In the genomic region with DNA sequence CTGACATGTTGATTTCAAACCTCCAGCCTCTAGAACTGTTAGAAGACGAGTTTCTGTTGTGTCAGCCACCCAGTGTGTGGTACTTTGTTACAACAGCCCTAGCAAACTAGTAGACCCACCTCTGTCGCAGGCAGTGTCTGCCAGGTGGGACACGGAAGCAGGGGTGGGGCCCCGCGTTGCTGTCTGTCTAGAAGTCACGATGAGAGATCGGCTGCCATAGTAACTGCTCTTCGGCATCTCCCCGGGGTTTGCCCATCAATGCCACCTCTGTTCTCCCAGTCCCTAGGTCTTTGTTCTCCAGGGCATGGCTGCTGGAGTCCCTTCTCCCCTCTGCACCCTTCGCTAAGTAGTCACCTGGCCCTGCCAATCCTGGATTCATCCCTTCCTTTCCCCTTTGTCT, we compare ENCODE assay signal across 1 cellular context.
TF ChIP-seq lines count a peak whose summit lies in the region.

No MANE protein-coding gene starts in this region.

TF ChIP-seq in HepG2, 621 proteins besides CTCF, POLR2A, EP300 and RAD21:
- no peak for TF ChIP-seq RBM39 (IDR thresholded peaks at IDR 0.05; ENCODE audit: low read depth, low read length, poor library complexity, severe bottlenecking)
- TF ChIP-seq ZFY (CRISPR knock-in tag; IDR thresholded peaks at IDR 0.05) = no peak
- TF ChIP-seq ZNF562 (CRISPR knock-in tag; IDR thresholded peaks at IDR 0.05; ENCODE audit: borderline replicate concordance) = no peak
- TF ChIP-seq EEA1 (CRISPR knock-in tag; IDR thresholded peaks at IDR 0.05; ENCODE audit: borderline replicate concordance) = no peak
- no peak for TF ChIP-seq ZNF34 (CRISPR knock-in tag; IDR thresholded peaks at IDR 0.05; ENCODE audit: borderline replicate concordance)
- TF ChIP-seq PAWR (CRISPR knock-in tag; IDR thresholded peaks at IDR 0.05; ENCODE audit: borderline replicate concordance) = no peak
- TF ChIP-seq, protein P1, sequence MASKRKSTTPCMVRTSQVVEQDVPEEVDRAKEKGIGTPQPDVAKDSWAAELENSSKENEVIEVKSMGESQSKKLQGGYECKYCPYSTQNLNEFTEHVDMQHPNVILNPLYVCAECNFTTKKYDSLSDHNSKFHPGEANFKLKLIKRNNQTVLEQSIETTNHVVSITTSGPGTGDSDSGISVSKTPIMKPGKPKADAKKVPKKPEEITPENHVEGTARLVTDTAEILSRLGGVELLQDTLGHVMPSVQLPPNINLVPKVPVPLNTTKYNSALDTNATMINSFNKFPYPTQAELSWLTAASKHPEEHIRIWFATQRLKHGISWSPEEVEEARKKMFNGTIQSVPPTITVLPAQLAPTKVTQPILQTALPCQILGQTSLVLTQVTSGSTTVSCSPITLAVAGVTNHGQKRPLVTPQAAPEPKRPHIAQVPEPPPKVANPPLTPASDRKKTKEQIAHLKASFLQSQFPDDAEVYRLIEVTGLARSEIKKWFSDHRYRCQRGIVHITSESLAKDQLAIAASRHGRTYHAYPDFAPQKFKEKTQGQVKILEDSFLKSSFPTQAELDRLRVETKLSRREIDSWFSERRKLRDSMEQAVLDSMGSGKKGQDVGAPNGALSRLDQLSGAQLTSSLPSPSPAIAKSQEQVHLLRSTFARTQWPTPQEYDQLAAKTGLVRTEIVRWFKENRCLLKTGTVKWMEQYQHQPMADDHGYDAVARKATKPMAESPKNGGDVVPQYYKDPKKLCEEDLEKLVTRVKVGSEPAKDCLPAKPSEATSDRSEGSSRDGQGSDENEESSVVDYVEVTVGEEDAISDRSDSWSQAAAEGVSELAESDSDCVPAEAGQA (IDR thresholded peaks at IDR 0.05; ENCODE audit: low read depth) = no peak
- TF ChIP-seq, protein P1 (CRISPR knock-in tag; IDR thresholded peaks at IDR 0.05; ENCODE audit: borderline replicate concordance) = no peak
- TF ChIP-seq ZMYM4 (CRISPR knock-in tag; IDR thresholded peaks at IDR 0.05) = no peak
- TF ChIP-seq TSC22D2 (CRISPR knock-in tag; IDR thresholded peaks at IDR 0.05; ENCODE audit: borderline replicate concordance) = no peak
- TF ChIP-seq, protein P2, sequence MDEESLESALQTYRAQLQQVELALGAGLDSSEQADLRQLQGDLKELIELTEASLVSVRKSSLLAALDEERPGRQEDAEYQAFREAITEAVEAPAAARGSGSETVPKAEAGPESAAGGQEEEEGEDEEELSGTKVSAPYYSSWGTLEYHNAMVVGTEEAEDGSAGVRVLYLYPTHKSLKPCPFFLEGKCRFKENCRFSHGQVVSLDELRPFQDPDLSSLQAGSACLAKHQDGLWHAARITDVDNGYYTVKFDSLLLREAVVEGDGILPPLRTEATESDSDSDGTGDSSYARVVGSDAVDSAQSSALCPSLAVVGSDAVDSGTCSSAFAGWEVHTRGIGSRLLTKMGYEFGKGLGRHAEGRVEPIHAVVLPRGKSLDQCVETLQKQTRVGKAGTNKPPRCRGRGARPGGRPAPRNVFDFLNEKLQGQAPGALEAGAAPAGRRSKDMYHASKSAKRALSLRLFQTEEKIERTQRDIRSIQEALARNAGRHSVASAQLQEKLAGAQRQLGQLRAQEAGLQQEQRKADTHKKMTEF (CRISPR knock-in tag; IDR thresholded peaks at IDR 0.05) = no peak
- no peak for TF ChIP-seq RAD51 (IDR thresholded peaks at IDR 0.05; ENCODE audit: borderline replicate concordance)
- no peak for TF ChIP-seq MAFF (IDR thresholded peaks at IDR 0.05; ENCODE audit: low read depth, low read length)
- no peak for TF ChIP-seq TARDBP (CRISPR knock-in tag; IDR thresholded peaks at IDR 0.05)
- no peak for TF ChIP-seq ZNF614 (CRISPR knock-in tag; IDR thresholded peaks at IDR 0.05; ENCODE audit: borderline replicate concordance)
- no peak for TF ChIP-seq RFX1 (IDR thresholded peaks at IDR 0.05)
- TF ChIP-seq ZSCAN30 (CRISPR knock-in tag; IDR thresholded peaks at IDR 0.05) = no peak
- no peak for TF ChIP-seq ZNF547 (CRISPR knock-in tag; IDR thresholded peaks at IDR 0.05)
- TF ChIP-seq TAF15 (IDR thresholded peaks at IDR 0.05; ENCODE audit: low read depth, low read length, poor library complexity, severe bottlenecking) = no peak
- no peak for TF ChIP-seq EZH2 (conservative IDR thresholded peaks at IDR 0.05; ENCODE audit: low read depth, low read length)
